In genomic region chr22:35921777-35922176, GRCh38 we compare ENCODE assay signal across 8 cellular contexts.
DNase-seq lines count a peak whose midpoint lies in the region; ATAC-seq lines count a peak whose summit lies in the region.

No MANE protein-coding gene starts in this region.

- H3K4me2 ChIP-seq in GM23248 (ENCODE audit: unreplicated experiment): peak overlapping the region; percentile 77
- no peak overlapping the region for H3K4me2 ChIP-seq in trophoblast cell (ENCODE audit: low read length)

- in situ Hi-C loops in GM23248 (cut with MboI): no loop called here

- H3K4me3 ChIP-seq in GM23248 (peak overlapping the region; percentile 46), trophoblast cell (ENCODE audit: low read depth, low read length) (no peak overlapping the region)

- DNase-seq in C1 segment of cervical spinal cord (lab: John Stamatoyannopoulos, UW) (peak in 11 of 14 donors; percentile 2 to 36 (median 16)), GM23248 (peak; percentile 95), NCI-H524 treated with DMSO at 0.1 percent for 48 hours (lab: John Stamatoyannopoulos, UW) (peak; percentile 24), globus pallidus (ENCODE audit: low spot score) (peak; percentile 64), trophoblast cell (peak; percentile 81 to 92)
- DNase-seq in activated T-cell treated with anti-CD3 and anti-CD28 coated beads, Interleukin-2, amount 50 U/mL, for 48 hours: peak; percentile 36 to 50

- H4K8ac ChIP-seq in trophoblast cell (ENCODE audit: low read depth, low read length): no peak overlapping the region

- no peaks in the 10 kb centered on the region for H3K9me2 ChIP-seq in GM23248 (ENCODE audit: insufficient read depth)

- no peak overlapping the region for H2BK120ac ChIP-seq in trophoblast cell (ENCODE audit: insufficient read depth, low read length, poor library complexity)

- H3K36me3 ChIP-seq in GM23248 (ENCODE audit: low read depth) (no peaks in the 10 kb centered on the region), trophoblast cell (ENCODE audit: control insufficient read depth in 1 of 2, insufficient read depth in 2 of 2, low read length in 2 of 2) (no peaks in the 10 kb centered on the region)

- no peaks in the 10 kb centered on the region for H4K20me1 ChIP-seq in GM23248 (ENCODE audit: insufficient read depth)

- H3K27me3 ChIP-seq in GM23248 (replicated peaks; ENCODE audit: insufficient read depth): no peaks in the 10 kb centered on the region
- no peaks in the 10 kb centered on the region for H3K27me3 ChIP-seq in trophoblast cell (ENCODE audit: insufficient read depth, low read length)

- ATAC-seq in HG02678 (IDR thresholded peaks at IDR 0.05; ENCODE audit: unreplicated experiment) (no peak), HG03439 (IDR thresholded peaks at IDR 0.05; ENCODE audit: unreplicated experiment) (no peak)

- no peak overlapping the region for H2AK5ac ChIP-seq in trophoblast cell (ENCODE audit: low read length)

- no peak overlapping the region for H4K12ac ChIP-seq in trophoblast cell (ENCODE audit: low read depth, low read length)

- no peak overlapping the region for H2AFZ ChIP-seq in GM23248
- H2AFZ ChIP-seq in trophoblast cell (ENCODE audit: insufficient read depth, low read length, poor library complexity): no peak overlapping the region

- H3K4ac ChIP-seq in trophoblast cell (ENCODE audit: low read depth, low read length): no peak overlapping the region

- H2BK5ac ChIP-seq in trophoblast cell (ENCODE audit: low read depth, low read length, poor library complexity): no peak overlapping the region

- H2BK12ac ChIP-seq in trophoblast cell (ENCODE audit: low read length): no peak overlapping the region

- peaks cover 90% of the 10 kb centered on the region for H3K79me2 ChIP-seq in GM23248 (ENCODE audit: insufficient read depth)
- H3K79me2 ChIP-seq in trophoblast cell (ENCODE audit: control insufficient read depth, insufficient read depth, low read length, poor library complexity): no peaks in the 10 kb centered on the region

- no peak overlapping the region for H3K23ac ChIP-seq in trophoblast cell (ENCODE audit: low read length)

- no peak overlapping the region for H3K14ac ChIP-seq in trophoblast cell (ENCODE audit: low read length)

- no peaks in the 10 kb centered on the region for H3K9me3 ChIP-seq in GM23248 (ENCODE audit: low read depth)
- H3K9me3 ChIP-seq in trophoblast cell (ENCODE audit: insufficient read depth, low read depth, low read length): no peaks in the 10 kb centered on the region

- H4K91ac ChIP-seq in trophoblast cell (ENCODE audit: low read depth, low read length): no peak overlapping the region

- H3K18ac ChIP-seq in trophoblast cell (ENCODE audit: low read length): no peak overlapping the region

- H3K4me1 ChIP-seq in GM23248 (ENCODE audit: insufficient read depth) (peaks cover 28% of the 10 kb centered on the region), trophoblast cell (ENCODE audit: control insufficient read depth in 1 of 2, insufficient read depth in 2 of 2, low read length in 2 of 2) (no peaks in the 10 kb centered on the region)

- peaks cover 22% of the 10 kb centered on the region for H3F3A ChIP-seq in GM23248 (ENCODE audit: insufficient read depth)

- H3K9ac ChIP-seq in GM23248 (peak overlapping the region; percentile 78), trophoblast cell (ENCODE audit: low read length) (no peak overlapping the region)

- peak overlapping the region; percentile 94 for H3K27ac ChIP-seq in GM23248
- H3K27ac ChIP-seq in trophoblast cell (ENCODE audit: low read depth, low read length): no peak overlapping the region

- H3K79me1 ChIP-seq in trophoblast cell (ENCODE audit: low read length): no peaks in the 10 kb centered on the region

Comparison
In these comparisons a context has a peak if more than half of its experiments do, and no peak if none do; other contexts are left out.
1. DNase-seq: peak in every context shown above with its lines; median percentile 95 in GM23248; 86 in trophoblast cell; 64 in globus pallidus; 43 in activated T-cell treated with anti-CD3 and anti-CD28 coated beads, Interleukin-2, amount 50 U/mL, for 48 hours; 24 in NCI-H524 treated with DMSO at 0.1 percent for 48 hours; 16 in C1 segment of cervical spinal cord.